ENCODE assay signal across 8 cellular contexts in genomic region chr3:184712248-184712559, GRCh38. TPM values are rescaled to one million over a fixed set of nuclear protein-coding genes. Genes with fewer than 3 reads are reported as not detected.
A peak's percentile ranks its signal among the peaks of the same experiment; 100 is the strongest.
DNase-seq lines count a peak whose midpoint lies in the region; ATAC-seq and TF ChIP-seq lines count a peak whose summit lies in the region.

No MANE protein-coding gene starts in this region.

- H3K27ac Mint-ChIP-seq in CD4-positive, alpha-beta memory T cell, result peak overlapping the region; percentile 69 to 96 (median 91)

- peaks cover 0 to 4% of the 10 kb centered on the region in 2 donors for H3K36me3 Mint-ChIP-seq in CD4-positive, alpha-beta memory T cell

- peaks cover 0 to 4% (median 0%) of the 10 kb centered on the region in 8 donors for H3K9me3 Mint-ChIP-seq in CD4-positive, alpha-beta memory T cell

- H3K9me2 ChIP-seq in MM.1S (replicated peaks; ENCODE audit: insufficient read depth, low read length), result no peaks in the 10 kb centered on the region

- peaks cover 18% of the 10 kb centered on the region for H3F3A ChIP-seq in MM.1S (ENCODE audit: insufficient read depth, low read length)

- H3K4me2 ChIP-seq in MM.1S (ENCODE audit: low read depth, low read length), result peak overlapping the region; percentile 89

- intact Hi-C loops in CD4-positive, alpha-beta memory T cell (cut with micrococcal nuclease), result loop anchor here (5.0 kb wide), 1 partner anchor 100 kb away; the partner anchor contains the start of gene VPS8

- no peaks in the 10 kb centered on the region for H3K27me3 ChIP-seq in CD4-positive, alpha-beta memory T cell (ENCODE audit: insufficient read depth, low read length)
- H3K27me3 ChIP-seq in MM.1S (replicated peaks; ENCODE audit: insufficient read depth, low read length) (no peaks in the 10 kb centered on the region), neutrophil (no peaks in the 10 kb centered on the region)
- H3K27me3 ChIP-seq in effector memory CD4-positive, alpha-beta T cell (replicated peaks; ENCODE audit: control insufficient read depth, insufficient read depth, low read length, poor library complexity, severe bottlenecking), result no peaks in the 10 kb centered on the region

- H3K4me3 Mint-ChIP-seq in CD4-positive, alpha-beta memory T cell, result peak overlapping the region; percentile 79 to 97 (median 93)

- H3K27me3 Mint-ChIP-seq in CD4-positive, alpha-beta memory T cell, result no peaks in the 10 kb centered on the region

- no peak for DNase-seq in CD4-positive, alpha-beta memory T cell
- DNase-seq in MM.1S (no peak), NCI-H446 (lab: John Stamatoyannopoulos, UW) (no peak), T1000 (lab: John Stamatoyannopoulos, UW) (no peak)
- DNase-seq in effector memory CD4-positive, alpha-beta T cell, result no peak

- H3K4me3 ChIP-seq in CD4-positive, alpha-beta memory T cell (ENCODE audit: low read length in 2 of 2), result peak overlapping the region in 1 of 2 donors; percentile 69
- peak overlapping the region; percentile 87 for H3K4me3 ChIP-seq in MM.1S (ENCODE audit: low read length)
- peak overlapping the region; percentile 70 for H3K4me3 ChIP-seq in effector memory CD4-positive, alpha-beta T cell (ENCODE audit: insufficient read depth, low read depth, low read length, poor library complexity, severe bottlenecking)
- peak overlapping the region; percentile 87 to 89 for H3K4me3 ChIP-seq in neutrophil (ENCODE audit: low read depth in 1 of 2, low read length in 1 of 2)

- peak; percentile 13 for ATAC-seq in GM21515 (IDR thresholded peaks at IDR 0.05; ENCODE audit: unreplicated experiment)
- ATAC-seq in HG02973 (IDR thresholded peaks at IDR 0.05; ENCODE audit: unreplicated experiment), result no peak

- POLR2A ChIA-PET in CD4-positive, alpha-beta memory T cell (lab: Charles Lee; ENCODE audit: partially characterized antibody), result interaction anchor here (1.0 to 2.2 kb wide), 3 partner anchors 100 to 155 kb away, joined by 5 to 13 read pairs (median 6); partner anchors contain the start of genes EPHB3 and VPS8

- H4K20me1 ChIP-seq in MM.1S (ENCODE audit: insufficient read depth, low read length), result no peaks in the 10 kb centered on the region

- TF ChIP-seq CTCF in MM.1S (IDR thresholded peaks at IDR 0.05; ENCODE audit: low read length), result no peak
- TF ChIP-seq CTCF in neutrophil (IDR thresholded peaks at IDR 0.05), result no peak

- peak overlapping the region; percentile 93; the same call in 1 of the 2 replicates for H3K9ac ChIP-seq in MM.1S (ENCODE audit: low read length)

- peak overlapping the region; percentile 89 for H2AFZ ChIP-seq in MM.1S (ENCODE audit: low read length)

- H3K36me3 ChIP-seq in CD4-positive, alpha-beta memory T cell (ENCODE audit: insufficient read depth, low read length), result no peaks in the 10 kb centered on the region
- H3K36me3 ChIP-seq in MM.1S (replicated peaks; ENCODE audit: insufficient read depth, low read length) (no peaks in the 10 kb centered on the region), neutrophil (no peaks in the 10 kb centered on the region)
- H3K36me3 ChIP-seq in effector memory CD4-positive, alpha-beta T cell (ENCODE audit: control insufficient read depth, insufficient read depth, low read length), result no peaks in the 10 kb centered on the region

- no peaks in the 10 kb centered on the region for H3K9me3 ChIP-seq in CD4-positive, alpha-beta memory T cell (ENCODE audit: control insufficient read depth in 1 of 2, low read length in 2 of 2)
- H3K9me3 ChIP-seq in MM.1S (replicated peaks; ENCODE audit: insufficient read depth, low read length), result no peaks in the 10 kb centered on the region
- no peaks in the 10 kb centered on the region for H3K9me3 ChIP-seq in effector memory CD4-positive, alpha-beta T cell (ENCODE audit: control insufficient read depth, low read length)
- H3K9me3 ChIP-seq in neutrophil, result no peaks in the 10 kb centered on the region

- peaks cover 12% of the 10 kb centered on the region for H3K79me2 ChIP-seq in MM.1S (ENCODE audit: low read length)

- peak overlapping the region; percentile 63 for H3K27ac ChIP-seq in CD4-positive, alpha-beta memory T cell (ENCODE audit: low read depth, low read length)
- H3K27ac ChIP-seq in MM.1S (ENCODE audit: low read length) (peak overlapping the region; percentile 66; the same call in 1 of the 2 replicates), neutrophil (peak overlapping the region; percentile 86)
- peak overlapping the region; percentile 65 for H3K27ac ChIP-seq in effector memory CD4-positive, alpha-beta T cell (ENCODE audit: insufficient read depth, low read length, poor library complexity, severe bottlenecking)

- peaks cover 26 to 33% (median 30%) of the 10 kb centered on the region in 4 donors for H3K4me1 Mint-ChIP-seq in CD4-positive, alpha-beta memory T cell

- CTCF ChIA-PET in CD4-positive, alpha-beta memory T cell (lab: Charles Lee; ENCODE audit: partially characterized antibody), result interaction anchor here (1.5 to 1.8 kb wide), 3 partner anchors 12 to 152 kb away, joined by 3 to 6 read pairs (median 4); no protein-coding TSS in a partner anchor

- H3K4me1 ChIP-seq in CD4-positive, alpha-beta memory T cell (ENCODE audit: insufficient read depth, low read length), result peaks cover 21% of the 10 kb centered on the region
- H3K4me1 ChIP-seq in MM.1S (ENCODE audit: low read length) (peaks cover 8% of the 10 kb centered on the region), neutrophil (ENCODE audit: control insufficient read depth in 1 of 2, insufficient read depth in 1 of 2, low read depth in 1 of 2, low read length in 1 of 2) (peaks cover 23 to 25% of the 10 kb centered on the region in 2 experiments)
- peaks cover 7% of the 10 kb centered on the region for H3K4me1 ChIP-seq in effector memory CD4-positive, alpha-beta T cell (ENCODE audit: control insufficient read depth, insufficient read depth, low read length, poor library complexity, severe bottlenecking)

RNA-seq across cellular contexts. Expression of gene MAGEF1, which starts 0.3 kb away (rescaled TPM):
- total RNA-seq in CD4-positive, alpha-beta memory T cell, result 10 to 100 TPM; 16.4 to 16.5 TPM
- 10 to 100 TPM; 15.5 to 20.1 TPM for polyA plus RNA-seq in CD4-positive, alpha-beta memory T cell
